In genomic region chr3:74332165-74332564, GRCh38 we compare ENCODE assay signal across 28 cellular contexts.
"Had no signal": no experiment of that assay in that cellular context is flagged by ENCODE, and none has a peak within 500 bp of the region (broad histone marks: within the 10 kb centered on the region; RNA-seq: fewer than 3 reads in every experiment).

No MANE protein-coding gene starts in this region.

- H3K9me3 ChIP-seq: neutrophil, psoas muscle, right lobe of liver, suprapubic skin, thoracic aorta, tibial artery, upper lobe of right lung had no signal

- FAIRE-seq: islet of Langerhans, kidney, urothelium cell line had no signal

- H3K4me1 ChIP-seq: left ventricle myocardium inferior, neural progenitor cell, parathyroid adenoma, psoas muscle, right lobe of liver, suprapubic skin, tibial artery, upper lobe of right lung had no signal

- H3K4me3 ChIP-seq: left ventricle myocardium inferior, lung, neural progenitor cell, psoas muscle, right lobe of liver, smooth muscle cell, suprapubic skin, thoracic aorta, tibial artery, upper lobe of right lung had no signal

- H3K27ac ChIP-seq: left ventricle myocardium inferior, neural progenitor cell, neutrophil, parathyroid adenoma, psoas muscle, right lobe of liver, suprapubic skin, thoracic aorta, tibial artery, upper lobe of right lung had no signal

- H3K27me3 ChIP-seq: neural progenitor cell, neutrophil, right lobe of liver, suprapubic skin, tibial artery, upper lobe of right lung had no signal

- DNase-seq: hypothalamus; immature natural killer cell; kidney; left colon; left ventricle myocardium inferior; mesendoderm; naive B cell; natural killer cell; nephron progenitor cell; occipital lobe; psoas muscle; right lobe of liver; stimulated activated CD4-positive, alpha-beta T cell treated with anti-CD3 and anti-CD28 coated beads, Interleukin-1b, Interleukin-23, amount 100 ng/mL, for 48 hours; stimulated activated CD4-positive, alpha-beta T cell treated with anti-CD3 and anti-CD28 coated beads, Interleukin-2, amount 100 ng/mL, for 48 hours; stimulated activated naive CD4-positive, alpha-beta T cell; tibial artery; trophoblast cell; upper lobe of right lung had no signal

- ATAC-seq: left colon; natural killer cell; psoas muscle; right lobe of liver; stimulated activated effector memory CD8-positive, alpha-beta T cell treated with anti-CD3 and anti-CD28 coated beads, Interleukin-12 subunit alpha, Interleukin-12 subunit beta, amount 100 ng/mL, for 72 hours; upper lobe of right lung had no signal
